Comparison of ENCODE assay signal across 13 cellular contexts in genomic region chr1:15168479-15168878, GRCh38. TPM values are rescaled to one million over a fixed set of nuclear protein-coding genes. Genes with fewer than 3 reads are reported as not detected.
DNase-seq lines count a peak whose midpoint lies in the region; ATAC-seq and TF ChIP-seq lines count a peak whose summit lies in the region.
"Had no signal": no experiment of that assay in that cellular context is flagged by ENCODE, and none has a peak within 500 bp of the region (broad histone marks: within the 10 kb centered on the region; RNA-seq: fewer than 3 reads in every experiment).

No MANE protein-coding gene starts in this region.

- H3K36me3 ChIP-seq in mucosa of descending colon (ENCODE audit: low read depth) = no peaks in the 10 kb centered on the region
- H3K36me3 ChIP-seq: SJCRH30 had no signal

- H3K9me3 ChIP-seq in mucosa of descending colon = no peaks in the 10 kb centered on the region
- H3K9me3 ChIP-seq: SJCRH30 had no signal

- no peak overlapping the region for H3K4me3 ChIP-seq in cardiac fibroblast (replicated peaks in 1 of 2; ENCODE audit: low read depth in 2 of 2, low read length in 2 of 2)
- no peak overlapping the region for H3K4me3 ChIP-seq in mucosa of descending colon
- H3K4me3 ChIP-seq: SJCRH30 had no signal

- TF ChIP-seq CTCF in cardiac fibroblast (IDR thresholded peaks at IDR 0.05; ENCODE audit: low read depth, low read length) = peak; percentile 15
- TF ChIP-seq CTCF in mucosa of descending colon (IDR thresholded peaks at IDR 0.05) = no peak

- ATAC-seq in mucosa of descending colon (peak; percentile 86), HG02759 (IDR thresholded peaks at IDR 0.05; ENCODE audit: unreplicated experiment) (no peak), GM19351 (IDR thresholded peaks at IDR 0.05; ENCODE audit: unreplicated experiment) (no peak), GM21723 (IDR thresholded peaks at IDR 0.05; ENCODE audit: unreplicated experiment) (no peak)

- H3K4me1 ChIP-seq in mucosa of descending colon (ENCODE audit: low read depth) = peaks cover 15% of the 10 kb centered on the region

- DNase-seq in AG20443 (ENCODE audit: low spot score) (peak; percentile 76), M059J (ENCODE audit: low read depth) (peak; percentile 96), cardiac fibroblast (ENCODE audit: low read depth in 2 of 2) (peak; percentile 72 to 98), mucosa of descending colon (no peak), epidermal melanocyte (ENCODE audit: insufficient read length, low spot score) (no peak)
- DNase-seq: activated CD8-positive, alpha-beta memory T cell treated with anti-CD3 and anti-CD28 coated beads, Interleukin-2, amount 50 U/mL, for 48 hours; DMS153; NCI-H1092; SJCRH30; stimulated activated CD4-positive, alpha-beta T cell treated with anti-CD3 and anti-CD28 coated beads, Interleukin-4, amount 100 ng/mL, for 4 hours had no signal

- intact Hi-C loops in mucosa of descending colon (cut with DNase I, micrococcal nuclease) = no loop called here

RNA-seq across cellular contexts. Expression of gene TMEM51, which starts 14.9 kb away (rescaled TPM):
- 18.7 and 22.2 TPM in 2 replicates for total RNA-seq in M059J (2014; rRNA removed; shearing (Covaris generic))
- 10 to 100 TPM; 19.1 to 31.8 (median 26.6) TPM for total RNA-seq in mucosa of descending colon

Comparison
In these comparisons a context has a peak if more than half of its experiments do, and no peak if none do; other contexts are left out.
1. DNase-seq: peak in AG20443 (single experiment), M059J (single experiment) and cardiac fibroblast (2 of 2); none in mucosa of descending colon (0 of 3) and epidermal melanocyte (single experiment).